ENCODE assay signal across 12 cellular contexts in the genomic region with DNA sequence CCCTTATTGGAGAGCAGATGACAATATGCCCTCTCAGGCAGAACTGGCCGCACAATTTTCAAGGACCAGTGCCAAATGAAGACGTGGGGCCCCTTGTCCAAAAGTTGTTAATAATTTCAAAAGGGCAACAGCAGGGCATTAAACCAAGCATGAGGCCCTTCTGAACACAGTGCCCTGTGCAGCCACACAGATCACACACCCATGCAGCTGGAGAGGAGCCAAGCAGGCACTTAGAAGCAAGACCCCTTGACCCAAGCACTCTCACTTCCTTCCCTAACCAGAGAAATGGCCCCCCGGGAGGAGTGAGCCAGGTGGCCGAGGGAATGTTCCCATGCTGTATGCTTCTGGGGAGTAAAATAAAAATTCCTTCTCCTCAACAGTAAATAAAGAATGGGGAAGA.
DNase-seq lines count a peak whose midpoint lies in the region; ATAC-seq, FAIRE-seq and TF ChIP-seq lines count a peak whose summit lies in the region.
"Had no signal": no experiment of that assay in that cellular context is flagged by ENCODE, and none has a peak within 500 bp of the region (broad histone marks: within the 10 kb centered on the region; RNA-seq: fewer than 3 reads in every experiment).

No MANE protein-coding gene starts in this region.

- H3K9me3 Mint-ChIP-seq in nephron progenitor cell = peaks cover 4% of the 10 kb centered on the region
- peaks cover 2% of the 10 kb centered on the region for H3K9me3 Mint-ChIP-seq in activated CD8-positive, alpha-beta memory T cell treated with anti-CD3 and anti-CD28 coated beads, Interleukin-2, amount 10 ng/mL, durations not matched to agents 7 days and 5 days (ENCODE audit: low read depth)
- H3K9me3 Mint-ChIP-seq: dendritic cell treated with granulocyte-macrophage colony-stimulating factor and Interleukin-4, amounts not matched to agents 40 ng/mL and 50 ng/mL, for 4 days had no signal

- H3K4me1 ChIP-seq in upper lobe of right lung = peaks cover 7% of the 10 kb centered on the region

- H3K27me3 ChIP-seq in upper lobe of right lung = no peaks in the 10 kb centered on the region

- H3K4me3 ChIP-seq in upper lobe of right lung = no peak overlapping the region

- no peak overlapping the region for H3K27ac ChIP-seq in upper lobe of right lung

- intact Hi-C loops in upper lobe of right lung (cut with DNase I) = no loop called here

- no peak overlapping the region for H3K27ac Mint-ChIP-seq in nephron progenitor cell
- no peak overlapping the region for H3K27ac Mint-ChIP-seq in activated CD8-positive, alpha-beta memory T cell treated with anti-CD3 and anti-CD28 coated beads, Interleukin-2, amount 10 ng/mL, durations not matched to agents 7 days and 5 days
- H3K27ac Mint-ChIP-seq: activated CD8-positive, alpha-beta T cell treated with anti-CD3 and anti-CD28 coated beads, Interleukin-2, amount 10 ng/mL, durations not matched to agents 7 days and 5 days; dendritic cell treated with granulocyte-macrophage colony-stimulating factor and Interleukin-4, amounts not matched to agents 40 ng/mL and 50 ng/mL, for 4 days had no signal

- DNase-seq in RCC 7860 (ENCODE audit: low spot score) (peak; percentile 58), nephron progenitor cell (peak; percentile 20), upper lobe of right lung (no peak)
- DNase-seq in activated CD8-positive, alpha-beta memory T cell treated with anti-CD3 and anti-CD28 coated beads, Interleukin-2, amount 10 ng/mL, durations not matched to agents 7 days and 5 days = no peak
- DNase-seq in central memory CD4-positive, alpha-beta T cell = no peak
- DNase-seq: activated CD8-positive, alpha-beta T cell treated with anti-CD3 and anti-CD28 coated beads, Interleukin-2, amount 10 ng/mL, durations not matched to agents 7 days and 5 days; stimulated activated CD4-positive, alpha-beta T cell treated with anti-CD3 and anti-CD28 coated beads, Interleukin-2, amount 100 ng/mL, for 48 hours; stimulated activated naive CD8-positive, alpha-beta T cell treated with anti-CD3 and anti-CD28 coated beads, Interleukin-15, Interleukin-2, amounts not matched to agents 100 U/mL and 50 U/mL, for 24 hours had no signal

- no peak overlapping the region for H3K4me3 Mint-ChIP-seq in nephron progenitor cell
- H3K4me3 Mint-ChIP-seq in activated CD8-positive, alpha-beta memory T cell treated with anti-CD3 and anti-CD28 coated beads, Interleukin-2, amount 10 ng/mL, durations not matched to agents 7 days and 5 days = no peak overlapping the region
- H3K4me3 Mint-ChIP-seq: activated CD8-positive, alpha-beta T cell treated with anti-CD3 and anti-CD28 coated beads, Interleukin-2, amount 10 ng/mL, durations not matched to agents 7 days and 5 days; dendritic cell treated with granulocyte-macrophage colony-stimulating factor and Interleukin-4, amounts not matched to agents 40 ng/mL and 50 ng/mL, for 4 days had no signal

- peaks cover 8% of the 10 kb centered on the region for H3K27me3 Mint-ChIP-seq in nephron progenitor cell (ENCODE audit: low read depth, poor library complexity)
- no peaks in the 10 kb centered on the region for H3K27me3 Mint-ChIP-seq in activated CD8-positive, alpha-beta memory T cell treated with anti-CD3 and anti-CD28 coated beads, Interleukin-2, amount 10 ng/mL, durations not matched to agents 7 days and 5 days
- H3K27me3 Mint-ChIP-seq: dendritic cell treated with granulocyte-macrophage colony-stimulating factor and Interleukin-4, amounts not matched to agents 40 ng/mL and 50 ng/mL, for 4 days had no signal

- CTCF ChIA-PET in activated CD8-positive, alpha-beta memory T cell treated with anti-CD3 and anti-CD28 coated beads, Interleukin-2, amount 10 ng/mL, durations not matched to agents 7 days and 5 days (lab: Charles Lee) = interaction anchor here (1.6 kb wide), 1 partner anchor 89 kb away, joined by 4 read pairs; no protein-coding TSS in a partner anchor

- FAIRE-seq in RCC 7860 (lab: Jason Lieb, UNC) = peak; percentile 86
- FAIRE-seq: frontal cortex had no signal

- peaks cover 37% of the 10 kb centered on the region for H3K4me1 Mint-ChIP-seq in nephron progenitor cell
- peaks cover 43% of the 10 kb centered on the region for H3K4me1 Mint-ChIP-seq in activated CD8-positive, alpha-beta memory T cell treated with anti-CD3 and anti-CD28 coated beads, Interleukin-2, amount 10 ng/mL, durations not matched to agents 7 days and 5 days

- H3K36me3 ChIP-seq in upper lobe of right lung = no peaks in the 10 kb centered on the region

- ATAC-seq in GM18907 (IDR thresholded peaks at IDR 0.05; ENCODE audit: unreplicated experiment) = peak; percentile 71
- ATAC-seq in HG03196 (IDR thresholded peaks at IDR 0.05; ENCODE audit: unreplicated experiment) = peak; percentile 41
- no peak for ATAC-seq in upper lobe of right lung
- ATAC-seq in activated CD8-positive, alpha-beta memory T cell treated with anti-CD3 and anti-CD28 coated beads, Interleukin-2, amount 10 ng/mL, durations not matched to agents 7 days and 5 days = no peak
- ATAC-seq: activated CD8-positive, alpha-beta T cell treated with anti-CD3 and anti-CD28 coated beads, Interleukin-2, amount 10 ng/mL, durations not matched to agents 7 days and 5 days; stimulated activated naive CD8-positive, alpha-beta T cell treated with anti-CD3 and anti-CD28 coated beads, Interleukin-15, Interleukin-2, amounts not matched to agents 100 U/mL and 50 U/mL, for 24 hours had no signal

- H3K36me3 Mint-ChIP-seq in nephron progenitor cell (ENCODE audit: low read depth) = no peaks in the 10 kb centered on the region
- peaks cover 2% of the 10 kb centered on the region for H3K36me3 Mint-ChIP-seq in activated CD8-positive, alpha-beta memory T cell treated with anti-CD3 and anti-CD28 coated beads, Interleukin-2, amount 10 ng/mL, durations not matched to agents 7 days and 5 days

- H3K9me3 ChIP-seq in upper lobe of right lung = no peaks in the 10 kb centered on the region

- TF ChIP-seq CTCF in nephron progenitor cell (IDR thresholded peaks at IDR 0.05) = no peak
- no peak for TF ChIP-seq CTCF in upper lobe of right lung (IDR thresholded peaks at IDR 0.05)

Comparison
In these comparisons a context has a peak if more than half of its experiments do, and no peak if none do; other contexts are left out.
1. ATAC-seq: peak in GM18907 (single experiment) and HG03196 (single experiment); none in upper lobe of right lung (single experiment) and activated CD8-positive, alpha-beta memory T cell treated with anti-CD3 and anti-CD28 coated beads, Interleukin-2, amount 10 ng/mL, durations not matched to agents 7 days and 5 days (single experiment).
2. DNase-seq: peak in RCC 7860 (single experiment) and nephron progenitor cell (single experiment); none in upper lobe of right lung (single experiment), activated CD8-positive, alpha-beta memory T cell treated with anti-CD3 and anti-CD28 coated beads, Interleukin-2, amount 10 ng/mL, durations not matched to agents 7 days and 5 days (single experiment) and central memory CD4-positive, alpha-beta T cell (single experiment).